In genomic region chr1:240136402-240136801, GRCh38 we compare ENCODE assay signal across 20 cellular contexts. TPM values are rescaled to one million over a fixed set of nuclear protein-coding genes. Genes with fewer than 3 reads are reported as not detected.
"Had no signal": no experiment of that assay in that cellular context is flagged by ENCODE, and none has a peak within 500 bp of the region (broad histone marks: within the 10 kb centered on the region; RNA-seq: fewer than 3 reads in every experiment).

No MANE protein-coding gene starts in this region.

- ATAC-seq: activated CD4-positive, CD25-positive, alpha-beta regulatory T cell treated with anti-CD3 and anti-CD28 coated beads, Interleukin-2, amount 50 U/mL, for 24 hours; activated CD8-positive, alpha-beta memory T cell treated with anti-CD3 and anti-CD28 coated beads, Interleukin-2, amount 10 ng/mL, durations not matched to agents 7 days and 5 days; gastrocnemius medialis; heart right ventricle; left ventricle myocardium superior had no signal

- H3K4me3 ChIP-seq: esophagus muscularis mucosa, gastrocnemius medialis, heart right ventricle, sigmoid colon, upper lobe of left lung had no signal

- H3K27me3 ChIP-seq: gastrocnemius medialis, sigmoid colon, upper lobe of left lung had no signal

- H3K36me3 ChIP-seq: esophagus muscularis mucosa, gastrocnemius medialis, heart right ventricle, sigmoid colon, upper lobe of left lung had no signal

- H3K27ac ChIP-seq: esophagus muscularis mucosa, gastrocnemius medialis, heart right ventricle, sigmoid colon, upper lobe of left lung had no signal

- H3K4me1 Mint-ChIP-seq: activated CD8-positive, alpha-beta memory T cell treated with anti-CD3 and anti-CD28 coated beads, Interleukin-2, amount 10 ng/mL, durations not matched to agents 7 days and 5 days; activated naive CD4-positive, alpha-beta T cell treated with anti-CD3 and anti-CD28 coated beads, Interleukin-2, amount 50 U/mL, for 24 hours had no signal

- DNase-seq: activated CD4-positive, alpha-beta T cell treated with anti-CD3 and anti-CD28 coated beads, Interleukin-2, amount 50 U/mL, for 4 hours; activated CD8-positive, alpha-beta memory T cell treated with anti-CD3 and anti-CD28 coated beads, Interleukin-2, amount 10 ng/mL, durations not matched to agents 7 days and 5 days; activated effector memory CD4-positive, alpha-beta T cell treated with Interleukin-2 at 50 U/mL for 16 hours; activated T-cell treated with anti-CD3 and anti-CD28 coated beads, Interleukin-2, amount 50 U/mL, for 24 hours; gastrocnemius medialis; heart right ventricle; kidney; left ventricle myocardium superior; mesenchymal stem cell; nephron progenitor cell; sigmoid colon; stimulated activated CD4-positive, alpha-beta T cell treated with anti-CD3 and anti-CD28 coated beads, Interleukin-12 subunit alpha, Interleukin-12 subunit beta, amount 100 ng/mL, for 4 hours; stimulated activated CD4-positive, alpha-beta T cell treated with anti-CD3 and anti-CD28 coated beads, Interleukin-2, amount 100 ng/mL, for 48 hours; stimulated activated naive CD4-positive, alpha-beta T cell treated with Interleukin-2 at 50 U/mL for 16 hours; upper lobe of left lung had no signal

- H3K36me3 Mint-ChIP-seq: activated CD8-positive, alpha-beta memory T cell treated with anti-CD3 and anti-CD28 coated beads, Interleukin-2, amount 10 ng/mL, durations not matched to agents 7 days and 5 days; activated naive CD4-positive, alpha-beta T cell treated with anti-CD3 and anti-CD28 coated beads, Interleukin-2, amount 50 U/mL, for 24 hours had no signal

- H3K4me1 ChIP-seq: esophagus muscularis mucosa, gastrocnemius medialis, heart right ventricle, sigmoid colon, upper lobe of left lung had no signal

- H3K27me3 Mint-ChIP-seq: activated CD8-positive, alpha-beta memory T cell treated with anti-CD3 and anti-CD28 coated beads, Interleukin-2, amount 10 ng/mL, durations not matched to agents 7 days and 5 days; activated T-cell treated with anti-CD3 and anti-CD28 coated beads, Interleukin-2, amount 50 U/mL, for 24 hours had no signal

- H3K27ac Mint-ChIP-seq: activated CD8-positive, alpha-beta memory T cell treated with anti-CD3 and anti-CD28 coated beads, Interleukin-2, amount 10 ng/mL, durations not matched to agents 7 days and 5 days; activated naive CD4-positive, alpha-beta T cell treated with anti-CD3 and anti-CD28 coated beads, Interleukin-2, amount 50 U/mL, for 24 hours; activated T-cell treated with anti-CD3 and anti-CD28 coated beads, Interleukin-2, amount 50 U/mL, for 24 hours; nephron progenitor cell; T-helper 2 cell treated with Interferon-gamma antibody and Interleukin-4, amounts not matched to agents 5 μg/mL and 100 μg/mL, for 36 hours had no signal

- H3K4me3 Mint-ChIP-seq: activated CD8-positive, alpha-beta memory T cell treated with anti-CD3 and anti-CD28 coated beads, Interleukin-2, amount 10 ng/mL, durations not matched to agents 7 days and 5 days; activated naive CD4-positive, alpha-beta T cell treated with anti-CD3 and anti-CD28 coated beads, Interleukin-2, amount 50 U/mL, for 24 hours; activated T-cell treated with anti-CD3 and anti-CD28 coated beads, Interleukin-2, amount 50 U/mL, for 24 hours; nephron progenitor cell; T-helper 2 cell treated with Interferon-gamma antibody and Interleukin-4, amounts not matched to agents 5 μg/mL and 100 μg/mL, for 36 hours had no signal

- H3K9me3 ChIP-seq: esophagus muscularis mucosa, gastrocnemius medialis, heart right ventricle, sigmoid colon, upper lobe of left lung had no signal

- H3K9me3 Mint-ChIP-seq: activated naive CD4-positive, alpha-beta T cell treated with anti-CD3 and anti-CD28 coated beads, Interleukin-2, amount 50 U/mL, for 24 hours; activated T-cell treated with anti-CD3 and anti-CD28 coated beads, Interleukin-2, amount 50 U/mL, for 24 hours; T-helper 2 cell treated with Interferon-gamma antibody and Interleukin-4, amounts not matched to agents 5 μg/mL and 100 μg/mL, for 36 hours had no signal

RNA-seq across cellular contexts. Expression of gene FMN2, which starts 44.7 kb away (rescaled TPM):
- total RNA-seq: activated CD8-positive, alpha-beta memory T cell treated with anti-CD3 and anti-CD28 coated beads, Interleukin-2, amount 10 ng/mL, durations not matched to agents 7 days and 5 days; left ventricle myocardium superior; pulmonary artery endothelial cell had no signal
